In the genomic region with DNA sequence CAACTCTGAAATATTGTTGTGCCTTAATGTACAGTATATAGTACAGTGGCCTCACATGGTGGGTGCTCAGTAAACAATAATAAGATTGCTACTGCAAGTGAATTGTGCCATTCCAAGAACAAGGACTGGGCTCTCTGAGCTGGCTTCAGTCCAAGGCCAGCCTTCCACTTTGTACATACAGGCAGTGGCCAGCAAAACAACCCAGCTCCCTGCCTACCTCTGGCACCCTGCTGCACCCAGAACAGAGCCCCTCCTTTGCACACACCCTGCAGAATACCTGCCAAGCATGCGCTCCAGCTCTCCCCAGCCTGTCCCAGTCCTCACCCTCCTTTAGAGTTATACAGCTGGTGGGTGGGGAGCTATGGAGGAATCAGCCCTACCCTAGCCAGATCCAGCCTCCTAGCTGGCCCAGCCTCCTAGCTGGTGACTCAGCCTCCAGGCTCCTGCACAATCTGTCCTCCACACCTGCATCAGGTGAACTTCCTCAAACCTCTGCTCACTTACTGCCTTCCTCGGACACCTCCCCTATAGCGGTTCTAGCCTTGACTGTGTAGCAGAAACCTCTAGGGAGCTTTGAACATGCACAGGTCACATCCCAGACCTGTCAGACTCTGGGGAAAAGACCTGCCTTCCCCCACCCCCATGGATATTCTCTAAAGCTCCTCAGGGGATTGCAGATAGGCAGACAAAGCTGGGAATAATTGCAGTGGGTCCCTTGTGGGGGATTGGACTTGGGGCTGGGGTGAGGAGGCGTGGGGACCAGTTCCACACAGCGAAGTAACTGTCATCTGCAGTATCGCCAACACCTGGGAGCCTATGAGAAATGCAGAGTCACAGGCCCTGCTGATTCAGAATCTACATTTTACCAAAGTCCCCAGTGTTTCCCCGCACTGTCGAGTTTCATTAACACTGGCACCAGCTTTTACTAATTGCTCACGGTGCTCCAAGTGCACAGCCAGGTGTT, we compare ENCODE assay signal across 8 cellular contexts. TPM values are rescaled to one million over a fixed set of nuclear protein-coding genes. Genes with fewer than 3 reads are reported as not detected.
DNase-seq lines count a peak whose midpoint lies in the region; ATAC-seq lines count a peak whose summit lies in the region.

No MANE protein-coding gene starts in this region.

- no peak overlapping the region for H4K8ac ChIP-seq in trophoblast cell (ENCODE audit: low read depth, low read length)

- H3K27me3 ChIP-seq in esophagus (ENCODE audit: control insufficient read depth in 1 of 2, insufficient read depth in 2 of 2, low read length in 2 of 2) (no peaks in the 10 kb centered on the region), trophoblast cell (ENCODE audit: insufficient read depth, low read length) (no peaks in the 10 kb centered on the region)

- H2BK5ac ChIP-seq in trophoblast cell (ENCODE audit: low read depth, low read length, poor library complexity) = no peak overlapping the region

- H3K4me2 ChIP-seq in trophoblast cell (ENCODE audit: low read length) = peak overlapping the region; percentile 92

- H4K91ac ChIP-seq in trophoblast cell (ENCODE audit: low read depth, low read length) = no peak overlapping the region

- H3K23ac ChIP-seq in trophoblast cell (ENCODE audit: low read length) = no peak overlapping the region

- no peak overlapping the region for H2BK120ac ChIP-seq in trophoblast cell (ENCODE audit: insufficient read depth, low read length, poor library complexity)

- H3K4me3 ChIP-seq in esophagus (ENCODE audit: low read depth in 1 of 2, low read length in 2 of 2) (no peak overlapping the region), trophoblast cell (ENCODE audit: low read depth, low read length) (no peak overlapping the region)

- DNase-seq in NCI-H1417 (lab: John Stamatoyannopoulos, UW) (peak; percentile 30 to 74 (median 52)), NCI-H1417 treated with DMSO at 0.1 percent for 48 hours (lab: John Stamatoyannopoulos, UW) (no peak), NCI-H69 (lab: John Stamatoyannopoulos, UW) (peak; percentile 98), trophoblast cell (peak; percentile 78 to 84), HK-2 (ENCODE audit: unreplicated experiment) (no peak), hepatic stellate cell (ENCODE audit: low spot score) (no peak)

- peaks cover 5% of the 10 kb centered on the region for H3K79me1 ChIP-seq in trophoblast cell (ENCODE audit: low read length)

- no peak overlapping the region for H3K18ac ChIP-seq in trophoblast cell (ENCODE audit: low read length)

- no peak for ATAC-seq in HG02884 (IDR thresholded peaks at IDR 0.05; ENCODE audit: unreplicated experiment)

- H3K36me3 ChIP-seq in esophagus (ENCODE audit: control insufficient read depth in 2 of 2, insufficient read depth in 2 of 2, low read length in 1 of 2) (peaks cover 1 to 4% of the 10 kb centered on the region in 2 donors), trophoblast cell (ENCODE audit: control insufficient read depth in 1 of 2, insufficient read depth in 2 of 2, low read length in 2 of 2) (peaks cover 3 to 4% of the 10 kb centered on the region in 2 experiments)

- WGBS in esophagus, 2 donors = 51 to 57% methylated on average over 9 of the region's 9 CpGs
- no CpG with 5 or more reads among the region's 9 CpGs for WGBS in trophoblast cell (ENCODE audit: extremely low coverage, insufficient coverage, insufficient read length)

- H3K4ac ChIP-seq in trophoblast cell (ENCODE audit: low read depth, low read length) = no peak overlapping the region

- H3K4me1 ChIP-seq in esophagus (ENCODE audit: control insufficient read depth in 2 of 2, insufficient read depth in 2 of 2, low read length in 1 of 2) = peaks cover 3 to 31% of the 10 kb centered on the region in 2 donors
- peaks cover 13 to 14% of the 10 kb centered on the region in 2 experiments for H3K4me1 ChIP-seq in trophoblast cell (ENCODE audit: control insufficient read depth in 1 of 2, insufficient read depth in 2 of 2, low read length in 2 of 2)

- H3K9ac ChIP-seq in trophoblast cell (ENCODE audit: low read length) = no peak overlapping the region

- no peak overlapping the region for H2AK5ac ChIP-seq in trophoblast cell (ENCODE audit: low read length)

- no peaks in the 10 kb centered on the region for H3K79me2 ChIP-seq in trophoblast cell (ENCODE audit: control insufficient read depth, insufficient read depth, low read length, poor library complexity)

- no peak overlapping the region for H2BK12ac ChIP-seq in trophoblast cell (ENCODE audit: low read length)

- no peak overlapping the region for H3K14ac ChIP-seq in trophoblast cell (ENCODE audit: low read length)

- H3K9me3 ChIP-seq in esophagus (ENCODE audit: control insufficient read depth in 2 of 2, insufficient read depth in 1 of 2, low read depth in 1 of 2, low read length in 1 of 2) (no peaks in the 10 kb centered on the region), trophoblast cell (ENCODE audit: insufficient read depth, low read depth, low read length) (no peaks in the 10 kb centered on the region)

- H4K12ac ChIP-seq in trophoblast cell (ENCODE audit: low read depth, low read length) = no peak overlapping the region

- H2AFZ ChIP-seq in trophoblast cell (ENCODE audit: insufficient read depth, low read length, poor library complexity) = no peak overlapping the region

- H3K27ac ChIP-seq in esophagus (ENCODE audit: low read depth in 2 of 2, low read length in 1 of 2) = peak overlapping the region; percentile 78 to 82
- H3K27ac ChIP-seq in trophoblast cell (ENCODE audit: low read depth, low read length) = no peak overlapping the region

RNA-seq across cellular contexts. Expression of gene ZDHHC22, which starts 17.9 kb away (rescaled TPM):
- polyA plus RNA-seq in esophagus = not detected
- 0.26 and 0.28 TPM in 2 replicates for polyA plus RNA-seq in trophoblast cell (2013)

RNA-seq across cellular contexts. Expression of gene CIPC, which starts 25.6 kb away (rescaled TPM):
- 10 to 100 TPM in 1 of 2 donors, 1 to 10 TPM in 1; 9.3 to 12.0 TPM for polyA plus RNA-seq in esophagus
- polyA plus RNA-seq in trophoblast cell (2013) = 14.3 and 14.4 TPM in 2 replicates

RNA-seq across cellular contexts. Expression of gene TMEM63C, which starts 57.9 kb away (rescaled TPM):
- polyA plus RNA-seq in esophagus = 10 to 100 TPM in 1 of 2 donors, 1 to 10 TPM in 1; 3.7 to 11.1 TPM
- 0.43 and 0.57 TPM in 2 replicates for polyA plus RNA-seq in trophoblast cell (2013)

Comparison
In these comparisons a context has a peak if more than half of its experiments do, and no peak if none do; other contexts are left out.
1. DNase-seq: peak in NCI-H1417 (3 of 3), NCI-H69 (single experiment) and trophoblast cell (2 of 2); none in NCI-H1417 treated with DMSO at 0.1 percent for 48 hours (single experiment), HK-2 (single experiment) and hepatic stellate cell (single experiment).